1 cellular context compared by ENCODE assay signal in genomic region chr3:179020112-179020511, GRCh38.
TF ChIP-seq lines count a peak whose summit lies in the region.

No MANE protein-coding gene starts in this region.

TF ChIP-seq in K562, 482 proteins besides CTCF, POLR2A, EP300 and RAD21:
- TF ChIP-seq ETS2 (tag; IDR thresholded peaks at IDR 0.05; ENCODE audit: borderline replicate concordance, poor library complexity, severe bottlenecking) = no peak
- TF ChIP-seq FOXA3 (CRISPR knock-in tag; conservative IDR thresholded peaks at IDR 0.05 in 1 of 2, IDR thresholded peaks at IDR 0.05 in 1 of 2) = peak in 1 of 2 experiments; percentile 53; a peak in 2 of 4 replicates
- 0 out of 2 replicates have a peak, but pooled peaks have one; percentile 7 for TF ChIP-seq PKNOX1 (IDR thresholded peaks at IDR 0.05)
- no peak for TF ChIP-seq BCOR (IDR thresholded peaks at IDR 0.05)
